In the genomic region with DNA sequence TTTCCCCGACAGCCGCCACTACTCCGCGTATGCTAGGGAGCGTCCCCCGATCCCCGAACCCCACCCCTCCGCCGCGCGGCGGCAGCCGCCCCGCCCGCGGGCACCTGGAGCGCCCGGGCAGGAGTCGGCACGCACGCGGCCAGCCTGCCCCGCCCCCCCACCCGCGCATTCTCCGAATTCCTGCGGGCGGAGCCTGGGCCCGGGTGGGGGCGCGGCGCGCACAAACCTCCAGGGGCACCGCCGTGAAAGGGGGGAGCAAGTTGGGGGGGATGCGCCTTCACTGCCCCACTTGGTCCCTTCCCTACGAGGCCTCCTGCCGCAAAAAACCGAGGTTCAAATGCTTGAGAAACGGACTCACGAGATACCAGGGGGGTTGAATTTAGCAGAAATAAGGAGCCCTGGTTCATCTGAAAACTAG, we compare ENCODE assay signal across 8 cellular contexts. TPM values are rescaled to one million over a fixed set of nuclear protein-coding genes. Genes with fewer than 3 reads are reported as not detected.
DNase-seq lines count a peak whose midpoint lies in the region; ATAC-seq and TF ChIP-seq lines count a peak whose summit lies in the region.

No MANE protein-coding gene starts in this region.

- no peak for ATAC-seq in HG03439 (IDR thresholded peaks at IDR 0.05; ENCODE audit: unreplicated experiment)
- ATAC-seq in HG02610 (IDR thresholded peaks at IDR 0.05; ENCODE audit: unreplicated experiment): no peak

- peak overlapping the region; percentile 53 for H3K27ac ChIP-seq in ectodermal cell (ENCODE audit: insufficient read depth, low read depth, low read length, poor library complexity, severe bottlenecking)
- H3K27ac ChIP-seq in mesodermal cell (ENCODE audit: low read depth, low read length, severe bottlenecking): peak overlapping the region; percentile 92
- peak overlapping the region; percentile 62 for H3K27ac ChIP-seq in urinary bladder (ENCODE audit: low read depth)

- no peaks in the 10 kb centered on the region for H3K27me3 ChIP-seq in ectodermal cell (ENCODE audit: control insufficient read depth, insufficient read depth, low read length, poor library complexity, severe bottlenecking)

- H3K4me3 ChIP-seq in GM12865 (ENCODE audit: low read depth, low read length) (peak overlapping the region; percentile 11; the same call in 1 of the 2 replicates), ectodermal cell (ENCODE audit: insufficient read depth, low read depth, low read length) (peak overlapping the region; percentile 98), mesodermal cell (ENCODE audit: extremely low read depth, insufficient read depth, low read length, poor library complexity, severe bottlenecking) (peak overlapping the region; percentile 92), urinary bladder (ENCODE audit: low read depth, low read length) (peak overlapping the region; percentile 66)

- H3K4me1 ChIP-seq in ectodermal cell (ENCODE audit: control insufficient read depth, insufficient read depth, low read length): peaks cover 31% of the 10 kb centered on the region
- peaks cover 40% of the 10 kb centered on the region for H3K4me1 ChIP-seq in mesodermal cell (ENCODE audit: control insufficient read depth, insufficient read depth, low read length, poor library complexity, severe bottlenecking)
- H3K4me1 ChIP-seq in urinary bladder (ENCODE audit: insufficient read depth): no peaks in the 10 kb centered on the region

- 0% methylated on average over 41 of the region's 41 CpGs for WGBS in ectodermal cell, 2 experiments
- 2 to 6% methylated on average over 3 to 11 of the region's 41 CpGs for WGBS in mesodermal cell (ENCODE audit: insufficient coverage in 2 of 2), 2 experiments
- WGBS in urinary bladder: 1% methylated on average over 41 of the region's 41 CpGs

- peaks cover 18% of the 10 kb centered on the region for H3K36me3 ChIP-seq in ectodermal cell (ENCODE audit: control insufficient read depth, insufficient read depth, low read length)
- peaks cover 21% of the 10 kb centered on the region for H3K36me3 ChIP-seq in mesodermal cell (ENCODE audit: control insufficient read depth, insufficient read depth, low read length)
- H3K36me3 ChIP-seq in urinary bladder (ENCODE audit: insufficient read depth): no peaks in the 10 kb centered on the region

- DNase-seq in GM12865 (ENCODE audit: low read depth) (no peak), SW480 (ENCODE audit: low spot score) (peak; percentile 62), NOMO-1 (lab: John Stamatoyannopoulos, UW; ENCODE audit: unreplicated experiment in 2 of 2) (no peak)

- no peaks in the 10 kb centered on the region for H3K9me3 ChIP-seq in ectodermal cell (ENCODE audit: control insufficient read depth, low read length)
- no peaks in the 10 kb centered on the region for H3K9me3 ChIP-seq in mesodermal cell (ENCODE audit: control insufficient read depth, low read length)

- TF ChIP-seq CTCF in GM12865 (IDR thresholded peaks at IDR 0.05; ENCODE audit: insufficient read depth, low read depth, low read length, missing control alignments): no peak

RNA-seq across cellular contexts. Expression of gene AJUBA, which starts 1.7 kb away (rescaled TPM):
- 121 TPM for polyA plus RNA-seq in ectodermal cell (2013, experiment 1 of 4)
- polyA plus RNA-seq in ectodermal cell (2013, experiment 2 of 4): 139 TPM
- 91.1 TPM for polyA plus RNA-seq in ectodermal cell (2013, experiment 3 of 4)
- polyA plus RNA-seq in ectodermal cell (2013, experiment 4 of 4): 103 TPM
- polyA plus RNA-seq in mesodermal cell (2013, experiment 1 of 2): 28.9 TPM
- 32.1 TPM for polyA plus RNA-seq in mesodermal cell (2013, experiment 2 of 2)
- 28.0 TPM for total RNA-seq in urinary bladder
- polyA plus RNA-seq in urinary bladder: 6.6 TPM

RNA-seq across cellular contexts. Expression of gene HAUS4, which starts 23.8 kb away (rescaled TPM):
- 85.3 TPM for polyA plus RNA-seq in ectodermal cell (2013, experiment 1 of 4)
- 76.6 TPM for polyA plus RNA-seq in ectodermal cell (2013, experiment 2 of 4)
- 87.7 TPM for polyA plus RNA-seq in ectodermal cell (2013, experiment 3 of 4)
- 95.6 TPM for polyA plus RNA-seq in ectodermal cell (2013, experiment 4 of 4)
- polyA plus RNA-seq in mesodermal cell (2013, experiment 1 of 2): 51.5 TPM
- 49.6 TPM for polyA plus RNA-seq in mesodermal cell (2013, experiment 2 of 2)
- 42.2 TPM for total RNA-seq in urinary bladder
- polyA plus RNA-seq in urinary bladder: 44.1 TPM

RNA-seq across cellular contexts. Expression of gene C14orf93, which starts 29.3 kb away (rescaled TPM):
- polyA plus RNA-seq in ectodermal cell (2013, experiment 1 of 4): 12.5 TPM
- 10.1 TPM for polyA plus RNA-seq in ectodermal cell (2013, experiment 2 of 4)
- polyA plus RNA-seq in ectodermal cell (2013, experiment 3 of 4): 9.4 TPM
- 11.8 TPM for polyA plus RNA-seq in ectodermal cell (2013, experiment 4 of 4)
- 10.8 TPM for polyA plus RNA-seq in mesodermal cell (2013, experiment 1 of 2)
- polyA plus RNA-seq in mesodermal cell (2013, experiment 2 of 2): 11.3 TPM
- total RNA-seq in urinary bladder: 10.4 TPM
- polyA plus RNA-seq in urinary bladder: 14.5 TPM

RNA-seq across cellular contexts. Expression of gene PRMT5, which starts 51.5 kb away (rescaled TPM):
- polyA plus RNA-seq in ectodermal cell (2013, experiment 1 of 4): 155 TPM
- 152 TPM for polyA plus RNA-seq in ectodermal cell (2013, experiment 2 of 4)
- polyA plus RNA-seq in ectodermal cell (2013, experiment 3 of 4): 117 TPM
- 120 TPM for polyA plus RNA-seq in ectodermal cell (2013, experiment 4 of 4)
- 85.0 TPM for polyA plus RNA-seq in mesodermal cell (2013, experiment 1 of 2)
- polyA plus RNA-seq in mesodermal cell (2013, experiment 2 of 2): 88.3 TPM
- total RNA-seq in urinary bladder: 39.8 TPM
- polyA plus RNA-seq in urinary bladder: 49.3 TPM

RNA-seq across cellular contexts. Expression of gene PSMB5, which starts 54.0 kb away (rescaled TPM):
- polyA plus RNA-seq in ectodermal cell (2013, experiment 1 of 4): 221 TPM
- 233 TPM for polyA plus RNA-seq in ectodermal cell (2013, experiment 2 of 4)
- 176 TPM for polyA plus RNA-seq in ectodermal cell (2013, experiment 3 of 4)
- 173 TPM for polyA plus RNA-seq in ectodermal cell (2013, experiment 4 of 4)
- polyA plus RNA-seq in mesodermal cell (2013, experiment 1 of 2): 205 TPM
- polyA plus RNA-seq in mesodermal cell (2013, experiment 2 of 2): 202 TPM
- 70.3 TPM for total RNA-seq in urinary bladder
- polyA plus RNA-seq in urinary bladder: 135 TPM

Comparison
In these comparisons a context has a peak if more than half of its experiments do, and no peak if none do; other contexts are left out.
1. H3K4me3 ChIP-seq: peak in every context shown above with its lines; median percentile 98 in ectodermal cell; 92 in mesodermal cell; 66 in urinary bladder; 11 in GM12865.